In the genomic region with DNA sequence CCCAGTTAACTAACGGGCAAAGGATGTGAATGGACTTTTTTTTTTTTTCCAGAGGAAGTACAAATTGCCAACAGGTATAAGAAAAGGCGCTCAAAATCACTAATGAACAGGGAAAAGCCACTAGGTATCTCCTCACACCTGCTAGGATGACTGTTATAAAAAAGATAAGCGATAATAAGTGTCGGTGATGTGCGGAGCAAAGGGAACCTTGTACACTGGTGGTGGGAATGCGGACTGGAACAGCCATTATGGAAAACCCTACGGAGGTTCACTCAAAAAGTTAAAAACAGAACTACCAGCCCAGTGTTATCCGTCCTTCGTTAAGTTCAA, we compare ENCODE assay signal across 10 cellular contexts. TPM values are rescaled to one million over a fixed set of nuclear protein-coding genes. Genes with fewer than 3 reads are reported as not detected.
A peak's percentile ranks its signal among the peaks of the same experiment; 100 is the strongest.
DNase-seq lines count a peak whose midpoint lies in the region; ATAC-seq and TF ChIP-seq lines count a peak whose summit lies in the region.
"Had no signal": no experiment of that assay in that cellular context is flagged by ENCODE, and none has a peak within 500 bp of the region (broad histone marks: within the 10 kb centered on the region; RNA-seq: fewer than 3 reads in every experiment).

No MANE protein-coding gene starts in this region.

- H3K27ac Mint-ChIP-seq in activated naive CD8-positive, alpha-beta T cell: no peak overlapping the region
- H3K27ac Mint-ChIP-seq in activated naive CD8-positive, alpha-beta T cell treated with anti-CD3 and anti-CD28 coated beads, Interleukin-2, amount 50 U/mL, for 24 hours: no peak overlapping the region

- H3K4me3 ChIP-seq in dorsolateral prefrontal cortex (peak overlapping the region; percentile 54 to 89 (median 77)), mucosa of stomach (ENCODE audit: low read length) (no peak overlapping the region), upper lobe of right lung (peak overlapping the region; percentile 88)

- peaks cover 8% of the 10 kb centered on the region for H3K4me1 Mint-ChIP-seq in activated naive CD8-positive, alpha-beta T cell (ENCODE audit: low read depth)
- H3K4me1 Mint-ChIP-seq in activated naive CD8-positive, alpha-beta T cell treated with anti-CD3 and anti-CD28 coated beads, Interleukin-2, amount 50 U/mL, for 24 hours: peaks cover 12% of the 10 kb centered on the region

- H3K9ac ChIP-seq in mucosa of stomach (ENCODE audit: low read length): peak overlapping the region; percentile 93

- H3K4me1 ChIP-seq in mucosa of stomach (ENCODE audit: control insufficient read depth, insufficient read depth, low read length) (peaks cover 6% of the 10 kb centered on the region), upper lobe of right lung (peaks cover 24% of the 10 kb centered on the region)

- H3K36me3 Mint-ChIP-seq in activated naive CD8-positive, alpha-beta T cell: no peaks in the 10 kb centered on the region
- no peaks in the 10 kb centered on the region for H3K36me3 Mint-ChIP-seq in activated naive CD8-positive, alpha-beta T cell treated with anti-CD3 and anti-CD28 coated beads, Interleukin-2, amount 50 U/mL, for 24 hours (ENCODE audit: low read depth)

- H3K27ac ChIP-seq in dorsolateral prefrontal cortex (peak overlapping the region in 55 of 59 donors; percentile 47 to 95 (median 87)), upper lobe of right lung (peak overlapping the region; percentile 97)

- H3K36me3 ChIP-seq in mucosa of stomach (ENCODE audit: control insufficient read depth, insufficient read depth, low read length) (no peaks in the 10 kb centered on the region), upper lobe of right lung (no peaks in the 10 kb centered on the region)

- peak overlapping the region; percentile 56 for H3K4me3 Mint-ChIP-seq in activated naive CD8-positive, alpha-beta T cell
- no peak overlapping the region for H3K4me3 Mint-ChIP-seq in activated naive CD8-positive, alpha-beta T cell treated with anti-CD3 and anti-CD28 coated beads, Interleukin-2, amount 50 U/mL, for 24 hours

- ATAC-seq in activated naive CD8-positive, alpha-beta T cell treated with anti-CD3 and anti-CD28 coated beads, Interleukin-2, amount 50 U/mL, for 24 hours: no peak
- ATAC-seq in upper lobe of right lung (no peak), HG03097 (IDR thresholded peaks at IDR 0.05; ENCODE audit: low FRiP score, unreplicated experiment) (no peak), esophagus mucosa (no peak)

- intact Hi-C loops in dorsolateral prefrontal cortex (cut with DNase I) (loop anchor here in 1 of 2 donors (10.0 kb wide), 1 partner anchor 578 kb away; the partner anchor contains the start of gene SHPRH), upper lobe of right lung (cut with DNase I) (no loop called here)

- no peaks in the 10 kb centered on the region for H3K9me3 Mint-ChIP-seq in activated naive CD8-positive, alpha-beta T cell (ENCODE audit: low read depth)
- H3K9me3 Mint-ChIP-seq in activated naive CD8-positive, alpha-beta T cell treated with anti-CD3 and anti-CD28 coated beads, Interleukin-2, amount 50 U/mL, for 24 hours: no peaks in the 10 kb centered on the region

- no peak for DNase-seq in activated naive CD8-positive, alpha-beta T cell treated with anti-CD3 and anti-CD28 coated beads, Interleukin-2, amount 50 U/mL, for 24 hours
- DNase-seq in dorsolateral prefrontal cortex: no peak
- no peak for DNase-seq in upper lobe of right lung
- DNase-seq in NK-92 (lab: John Stamatoyannopoulos, UW; ENCODE audit: unreplicated experiment): no peak
- DNase-seq: NCI-H187 treated with DMSO at 0.1 percent for 48 hours had no signal

- no peak for TF ChIP-seq CTCF in dorsolateral prefrontal cortex (IDR thresholded peaks at IDR 0.05 in 54 of 56, conservative IDR thresholded peaks at IDR 0.05 in 2 of 56; ENCODE audit: low read depth in 1 of 56, partially characterized antibody in 56 of 56)
- no peak for TF ChIP-seq CTCF in upper lobe of right lung (IDR thresholded peaks at IDR 0.05)

- peaks cover 30% of the 10 kb centered on the region for H3K27me3 Mint-ChIP-seq in activated naive CD8-positive, alpha-beta T cell
- H3K27me3 Mint-ChIP-seq in activated naive CD8-positive, alpha-beta T cell treated with anti-CD3 and anti-CD28 coated beads, Interleukin-2, amount 50 U/mL, for 24 hours: peaks cover 31% of the 10 kb centered on the region

- H3K9me3 ChIP-seq in mucosa of stomach (ENCODE audit: control insufficient read depth, low read length): no peaks in the 10 kb centered on the region
- H3K9me3 ChIP-seq in upper lobe of right lung: no peaks in the 10 kb centered on the region

- H3K27me3 ChIP-seq in dorsolateral prefrontal cortex (no peaks in the 10 kb centered on the region), mucosa of stomach (ENCODE audit: control insufficient read depth, insufficient read depth, low read length) (no peaks in the 10 kb centered on the region), upper lobe of right lung (no peaks in the 10 kb centered on the region)

RNA-seq across cellular contexts. Expression of gene RAB32, which starts 0.8 kb away (rescaled TPM):
- 1 to 10 TPM; 1.3 to 9.0 (median 3.7) TPM for total RNA-seq in dorsolateral prefrontal cortex
- 36.8 TPM for total RNA-seq in upper lobe of right lung
- 5.7 TPM for total RNA-seq in esophagus mucosa

RNA-seq across cellular contexts. Expression of gene ADGB, which starts 55.9 kb away (rescaled TPM):
- total RNA-seq in dorsolateral prefrontal cortex (1 to 10 TPM in 4 of 120 experiments, under 1 TPM in 9, not detected in 107; 0.16 to 2.1 (median 0.77) TPM), upper lobe of right lung (not detected), esophagus mucosa (not detected)
- total RNA-seq: myocyte had no signal
